8 cellular contexts compared by ENCODE assay signal in the genomic region with DNA sequence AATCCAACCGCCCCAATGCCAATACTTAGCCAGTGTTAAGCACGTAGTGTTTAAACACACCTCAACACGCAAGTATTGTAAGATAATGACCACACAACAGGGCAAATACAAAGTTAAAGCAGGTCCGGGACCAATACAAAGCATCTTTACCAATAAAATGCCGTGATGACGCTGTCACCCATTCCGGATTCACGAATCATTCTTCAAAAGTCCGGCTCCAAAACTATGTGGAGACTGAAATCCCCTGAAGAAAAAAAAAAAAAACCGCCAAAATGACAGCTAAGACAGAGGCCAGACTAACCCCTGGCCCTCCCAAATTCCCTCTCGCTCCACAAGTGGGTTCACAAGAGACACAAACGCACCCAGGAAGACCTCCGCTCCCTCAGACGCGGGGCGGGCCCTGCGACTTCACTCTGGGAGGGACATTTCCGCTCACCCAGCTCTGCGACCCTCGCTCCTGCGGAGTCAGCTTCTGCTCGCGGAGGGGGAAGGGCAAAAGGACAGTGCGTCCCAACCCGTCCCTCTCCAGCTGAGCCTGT. TPM values are rescaled to one million over a fixed set of nuclear protein-coding genes. Genes with fewer than 3 reads are reported as not detected.
A peak's percentile ranks its signal among the peaks of the same experiment; 100 is the strongest.
DNase-seq lines count a peak whose midpoint lies in the region; ATAC-seq and TF ChIP-seq lines count a peak whose summit lies in the region.

No MANE protein-coding gene starts in this region.

- no peaks in the 10 kb centered on the region for H3K9me3 ChIP-seq in WERI-Rb-1 (ENCODE audit: severe bottlenecking)

- no peaks in the 10 kb centered on the region for H3K27me3 ChIP-seq in WERI-Rb-1 (ENCODE audit: insufficient read depth, low read depth, severe bottlenecking)

- H3K4me3 ChIP-seq in WERI-Rb-1 (ENCODE audit: low read depth, low read length): peak overlapping the region; percentile 78

- intact Hi-C loops in activated CD4-positive, alpha-beta T cell treated with anti-CD3 and anti-CD28 coated beads, Interleukin-2, amount 10 ng/mL, durations not matched to agents 24 days and 14 days (cut with micrococcal nuclease): loop anchor here (1.0 to 2.0 kb wide), 9 partner anchors 44 to 1292 kb away; a partner anchor contains a TSS

- peaks cover 37% of the 10 kb centered on the region for H3K36me3 Mint-ChIP-seq in activated CD4-positive, alpha-beta T cell treated with anti-CD3 and anti-CD28 coated beads, Interleukin-2, amount 10 ng/mL, durations not matched to agents 24 days and 14 days (ENCODE audit: low read depth)
- no peaks in the 10 kb centered on the region for H3K36me3 Mint-ChIP-seq in glutamatergic neuron (ENCODE audit: unreplicated experiment)
- H3K36me3 Mint-ChIP-seq in stimulated activated effector memory CD8-positive, alpha-beta T cell treated with anti-CD3 and anti-CD28 coated beads, Interleukin-12 subunit alpha, Interleukin-12 subunit beta, amount 100 ng/mL, for 72 hours: peaks cover 52% of the 10 kb centered on the region

- H3K27me3 Mint-ChIP-seq in activated CD4-positive, alpha-beta T cell treated with anti-CD3 and anti-CD28 coated beads, Interleukin-2, amount 10 ng/mL, durations not matched to agents 24 days and 14 days: no peaks in the 10 kb centered on the region
- peaks cover 8% of the 10 kb centered on the region for H3K27me3 Mint-ChIP-seq in glutamatergic neuron (ENCODE audit: unreplicated experiment)

- H3K4me3 Mint-ChIP-seq in activated CD4-positive, alpha-beta T cell treated with anti-CD3 and anti-CD28 coated beads, Interleukin-2, amount 10 ng/mL, durations not matched to agents 24 days and 14 days: peak overlapping the region; percentile 99
- peak overlapping the region; percentile 98 for H3K4me3 Mint-ChIP-seq in glutamatergic neuron (ENCODE audit: unreplicated experiment)
- peak overlapping the region; percentile 91 for H3K4me3 Mint-ChIP-seq in stimulated activated effector memory CD8-positive, alpha-beta T cell treated with anti-CD3 and anti-CD28 coated beads, Interleukin-12 subunit alpha, Interleukin-12 subunit beta, amount 100 ng/mL, for 72 hours

- ATAC-seq in HG02884 (IDR thresholded peaks at IDR 0.05; ENCODE audit: unreplicated experiment): peak; percentile 30
- ATAC-seq in stimulated activated effector memory CD8-positive, alpha-beta T cell treated with anti-CD3 and anti-CD28 coated beads, Interleukin-12 subunit alpha, Interleukin-12 subunit beta, amount 100 ng/mL, for 72 hours: peak; percentile 70

- TF ChIP-seq CTCF in WERI-Rb-1 (IDR thresholded peaks at IDR 0.05; ENCODE audit: low read depth, low read length): no peak
- no peak for TF ChIP-seq CTCF in glutamatergic neuron (IDR thresholded peaks at IDR 0.05; ENCODE audit: partially characterized antibody, unreplicated experiment)

- H3K36me3 ChIP-seq in WERI-Rb-1: peaks cover 16% of the 10 kb centered on the region

- peak overlapping the region; percentile 94 for H3K27ac ChIP-seq in WERI-Rb-1

- H3K4me1 Mint-ChIP-seq in activated CD4-positive, alpha-beta T cell treated with anti-CD3 and anti-CD28 coated beads, Interleukin-2, amount 10 ng/mL, durations not matched to agents 24 days and 14 days: peaks cover 46% of the 10 kb centered on the region
- H3K4me1 Mint-ChIP-seq in glutamatergic neuron (ENCODE audit: low read depth, unreplicated experiment): peaks cover 11% of the 10 kb centered on the region
- H3K4me1 Mint-ChIP-seq in stimulated activated effector memory CD8-positive, alpha-beta T cell treated with anti-CD3 and anti-CD28 coated beads, Interleukin-12 subunit alpha, Interleukin-12 subunit beta, amount 100 ng/mL, for 72 hours: peaks cover 23% of the 10 kb centered on the region

- H3K9me3 Mint-ChIP-seq in activated CD4-positive, alpha-beta T cell treated with anti-CD3 and anti-CD28 coated beads, Interleukin-2, amount 10 ng/mL, durations not matched to agents 24 days and 14 days: no peaks in the 10 kb centered on the region
- H3K9me3 Mint-ChIP-seq in glutamatergic neuron (ENCODE audit: unreplicated experiment): peaks cover 8% of the 10 kb centered on the region
- H3K9me3 Mint-ChIP-seq in stimulated activated effector memory CD8-positive, alpha-beta T cell treated with anti-CD3 and anti-CD28 coated beads, Interleukin-12 subunit alpha, Interleukin-12 subunit beta, amount 100 ng/mL, for 72 hours: no peaks in the 10 kb centered on the region

- peak overlapping the region; percentile 98 for H3K27ac Mint-ChIP-seq in activated CD4-positive, alpha-beta T cell treated with anti-CD3 and anti-CD28 coated beads, Interleukin-2, amount 10 ng/mL, durations not matched to agents 24 days and 14 days
- peak overlapping the region; percentile 97 for H3K27ac Mint-ChIP-seq in glutamatergic neuron (ENCODE audit: unreplicated experiment)
- H3K27ac Mint-ChIP-seq in stimulated activated effector memory CD8-positive, alpha-beta T cell treated with anti-CD3 and anti-CD28 coated beads, Interleukin-12 subunit alpha, Interleukin-12 subunit beta, amount 100 ng/mL, for 72 hours: peak overlapping the region; percentile 97

- no peak for DNase-seq in activated CD4-positive, alpha-beta T cell treated with anti-CD3 and anti-CD28 coated beads, Interleukin-2, amount 10 ng/mL, durations not matched to agents 24 days and 14 days
- DNase-seq in activated CD4-positive, alpha-beta T cell treated with anti-CD3 and anti-CD28 coated beads for 48 hours: no peak
- DNase-seq in WERI-Rb-1: no peak
- no peak for DNase-seq in glutamatergic neuron
- DNase-seq in stimulated activated effector memory CD8-positive, alpha-beta T cell treated with anti-CD3 and anti-CD28 coated beads, Interleukin-12 subunit alpha, Interleukin-12 subunit beta, amount 100 ng/mL, for 72 hours (ENCODE audit: low spot score in 2 of 2): no peak
- no peak for DNase-seq in middle frontal gyrus (ENCODE audit: extremely low spot score, low spot score)
- DNase-seq in NK-92 (lab: John Stamatoyannopoulos, UW; ENCODE audit: unreplicated experiment): no peak

RNA-seq across cellular contexts. Expression of a gene that starts 0.6 kb away (rescaled TPM):
- total RNA-seq in activated CD4-positive, alpha-beta T cell treated with anti-CD3 and anti-CD28 coated beads, Interleukin-2, amount 10 ng/mL, durations not matched to agents 24 days and 14 days: 47.6 and 52.2 TPM in 2 replicates
- 17.0 TPM for total RNA-seq in glutamatergic neuron (ENCODE audit: unreplicated experiment)

RNA-seq across cellular contexts. Expression of a gene that starts 0.8 kb away (rescaled TPM):
- 23.2 and 24.4 TPM in 2 replicates for total RNA-seq in activated CD4-positive, alpha-beta T cell treated with anti-CD3 and anti-CD28 coated beads, Interleukin-2, amount 10 ng/mL, durations not matched to agents 24 days and 14 days
- total RNA-seq in glutamatergic neuron (ENCODE audit: unreplicated experiment): 4.3 TPM

RNA-seq across cellular contexts. Expression of a gene that starts 43.9 kb away (rescaled TPM):
- 695 and 703 TPM in 2 replicates for total RNA-seq in activated CD4-positive, alpha-beta T cell treated with anti-CD3 and anti-CD28 coated beads, Interleukin-2, amount 10 ng/mL, durations not matched to agents 24 days and 14 days
- total RNA-seq in glutamatergic neuron (ENCODE audit: unreplicated experiment): 281 TPM

RNA-seq across cellular contexts. Expression of a gene that starts 44.3 kb away (rescaled TPM):
- total RNA-seq in activated CD4-positive, alpha-beta T cell treated with anti-CD3 and anti-CD28 coated beads, Interleukin-2, amount 10 ng/mL, durations not matched to agents 24 days and 14 days: 8.7 and 9.1 TPM in 2 replicates
- 11.7 TPM for total RNA-seq in glutamatergic neuron (ENCODE audit: unreplicated experiment)
